8 cellular contexts compared by ENCODE assay signal in the genomic region with DNA sequence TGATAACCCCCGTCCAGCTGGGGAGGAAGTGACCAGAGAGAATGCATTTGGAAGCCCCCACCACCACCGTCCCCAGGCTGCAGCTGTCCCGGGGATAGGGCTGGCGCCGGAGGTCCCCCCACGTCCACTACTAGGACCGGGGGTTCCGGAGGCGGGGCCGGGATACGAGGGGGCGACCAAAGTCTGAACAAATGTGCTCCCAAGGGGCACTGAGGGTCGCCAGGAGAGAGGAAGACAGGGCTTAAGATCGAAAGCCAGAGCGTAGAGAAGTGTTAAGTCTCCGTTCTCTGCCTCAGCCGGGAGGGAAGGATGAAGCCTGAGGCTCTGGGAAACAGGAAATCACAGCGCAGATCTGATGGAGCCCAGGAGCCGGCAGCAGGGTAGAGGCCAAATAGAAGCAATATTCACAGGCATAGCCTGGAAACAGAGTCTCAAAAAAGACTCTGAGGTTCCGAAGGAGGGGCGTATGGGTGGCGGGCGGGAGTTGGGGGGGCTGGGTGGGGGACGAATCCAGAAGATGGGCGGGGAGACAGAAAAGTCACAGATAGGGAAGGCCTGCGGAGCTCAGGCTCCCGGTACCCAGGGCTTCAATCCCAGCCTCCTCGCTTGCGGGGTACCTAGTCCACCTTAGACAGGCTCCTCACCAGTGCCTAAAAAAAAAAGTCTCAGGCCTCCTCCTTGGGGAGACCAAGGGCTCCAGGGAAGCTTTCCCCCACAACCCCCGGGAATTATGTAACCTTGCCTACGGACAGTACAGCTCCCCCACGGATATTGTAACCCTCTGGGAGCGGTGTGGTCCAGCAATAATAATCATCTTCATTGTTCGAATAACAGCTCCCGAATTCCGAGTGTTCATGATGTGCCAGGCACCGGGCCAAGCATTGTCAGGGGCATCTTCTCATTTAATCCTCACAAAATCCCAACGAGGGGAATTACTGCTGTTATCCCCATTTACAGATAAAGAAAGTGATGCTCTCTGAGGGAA. TPM values are rescaled to one million over a fixed set of nuclear protein-coding genes. Genes with fewer than 3 reads are reported as not detected.
DNase-seq lines count a peak whose midpoint lies in the region; ATAC-seq and TF ChIP-seq lines count a peak whose summit lies in the region.

No MANE protein-coding gene starts in this region.

- no peaks in the 10 kb centered on the region for H3K9me3 Mint-ChIP-seq in IgD-negative memory B cell
- no peaks in the 10 kb centered on the region for H3K9me3 Mint-ChIP-seq in activated T-cell treated with anti-CD3 and anti-CD28 coated beads, Interleukin-2, amount 50 U/mL, for 72 hours
- H3K9me3 Mint-ChIP-seq in glutamatergic neuron (ENCODE audit: unreplicated experiment), result peaks cover 10% of the 10 kb centered on the region

- TF ChIP-seq CTCF in glutamatergic neuron (IDR thresholded peaks at IDR 0.05; ENCODE audit: partially characterized antibody, unreplicated experiment), result no peak

- H3K36me3 Mint-ChIP-seq in IgD-negative memory B cell, result no peaks in the 10 kb centered on the region
- peaks cover 2 to 3% of the 10 kb centered on the region in 2 donors for H3K36me3 Mint-ChIP-seq in activated T-cell treated with anti-CD3 and anti-CD28 coated beads, Interleukin-2, amount 50 U/mL, for 72 hours (ENCODE audit: insufficient read depth in 2 of 2)
- H3K36me3 Mint-ChIP-seq in glutamatergic neuron (ENCODE audit: unreplicated experiment), result no peaks in the 10 kb centered on the region

- H3K4me3 Mint-ChIP-seq in IgD-negative memory B cell (peak overlapping the region; percentile 74 to 92 (median 82)), glutamatergic neuron (ENCODE audit: unreplicated experiment) (peak overlapping the region; percentile 83)
- peak overlapping the region; percentile 79 to 82 for H3K4me3 Mint-ChIP-seq in activated T-cell treated with anti-CD3 and anti-CD28 coated beads, Interleukin-2, amount 50 U/mL, for 72 hours

- no peak for ATAC-seq in activated T-cell treated with anti-CD3 and anti-CD28 coated beads, Interleukin-2, amount 50 U/mL, for 72 hours (replicated peaks in 1 of 2)
- ATAC-seq in HG03039 (IDR thresholded peaks at IDR 0.05; ENCODE audit: unreplicated experiment), result no peak
- ATAC-seq in HG03354 (IDR thresholded peaks at IDR 0.05; ENCODE audit: poor library complexity, severe bottlenecking, unreplicated experiment), result no peak

- H3K4me1 Mint-ChIP-seq in IgD-negative memory B cell (peaks cover 10 to 18% (median 17%) of the 10 kb centered on the region in 3 donors), glutamatergic neuron (ENCODE audit: low read depth, unreplicated experiment) (peaks cover 16% of the 10 kb centered on the region)
- H3K4me1 Mint-ChIP-seq in activated T-cell treated with anti-CD3 and anti-CD28 coated beads, Interleukin-2, amount 50 U/mL, for 72 hours (ENCODE audit: low read depth), result peaks cover 32% of the 10 kb centered on the region

- H3K27me3 Mint-ChIP-seq in IgD-negative memory B cell, result peaks cover 10% of the 10 kb centered on the region
- peaks cover 7% of the 10 kb centered on the region for H3K27me3 Mint-ChIP-seq in activated T-cell treated with anti-CD3 and anti-CD28 coated beads, Interleukin-2, amount 50 U/mL, for 72 hours (ENCODE audit: low read depth)
- H3K27me3 Mint-ChIP-seq in glutamatergic neuron (ENCODE audit: unreplicated experiment), result peaks cover 9% of the 10 kb centered on the region

- peak overlapping the region in 1 of 3 donors; percentile 84 for H3K27ac Mint-ChIP-seq in IgD-negative memory B cell
- H3K27ac Mint-ChIP-seq in activated T-cell treated with anti-CD3 and anti-CD28 coated beads, Interleukin-2, amount 50 U/mL, for 72 hours, result no peak overlapping the region
- H3K27ac Mint-ChIP-seq in glutamatergic neuron (ENCODE audit: unreplicated experiment), result peak overlapping the region; percentile 89

- peak; percentile 27 for DNase-seq in COR-L47 (lab: John Stamatoyannopoulos, UW)
- DNase-seq in activated T-cell treated with anti-CD3 and anti-CD28 coated beads, Interleukin-2, amount 50 U/mL, for 72 hours, result no peak
- DNase-seq in glutamatergic neuron, result peak; percentile 44
- peak; percentile 67 for DNase-seq in occipital lobe (lab: John Stamatoyannopoulos, UW)
- no peak for DNase-seq in activated naive CD4-positive, alpha-beta T cell treated with anti-CD3 and anti-CD28 coated beads, Interleukin-2, amount 50 U/mL, for 16 hours

RNA-seq across cellular contexts. Expression of a gene that starts 1.1 kb away (rescaled TPM):
- 6.7 TPM for polyA plus RNA-seq in IgD-negative memory B cell
- total RNA-seq in activated T-cell treated with anti-CD3 and anti-CD28 coated beads, Interleukin-2, amount 50 U/mL, for 72 hours, result 10 to 100 TPM; 65.7 to 75.6 TPM
- total RNA-seq in glutamatergic neuron (ENCODE audit: unreplicated experiment) (28.0 TPM), occipital lobe (7.8 TPM)

RNA-seq across cellular contexts. Expression of a gene that starts 13.0 kb away (rescaled TPM):
- 4.5 TPM for polyA plus RNA-seq in IgD-negative memory B cell
- total RNA-seq in activated T-cell treated with anti-CD3 and anti-CD28 coated beads, Interleukin-2, amount 50 U/mL, for 72 hours, result 10 to 100 TPM; 90.1 to 95.0 TPM
- total RNA-seq in glutamatergic neuron (ENCODE audit: unreplicated experiment) (150 TPM), occipital lobe (19.5 TPM)

RNA-seq across cellular contexts. Expression of a gene that starts 13.7 kb away (rescaled TPM):
- polyA plus RNA-seq in IgD-negative memory B cell, result 24.5 TPM
- total RNA-seq in activated T-cell treated with anti-CD3 and anti-CD28 coated beads, Interleukin-2, amount 50 U/mL, for 72 hours, result 10 to 100 TPM; 39.6 to 43.2 TPM
- total RNA-seq in glutamatergic neuron (ENCODE audit: unreplicated experiment) (83.2 TPM), occipital lobe (19.7 TPM)

RNA-seq across cellular contexts. Expression of a gene that starts 35.9 kb away (rescaled TPM):
- 8.0 TPM for polyA plus RNA-seq in IgD-negative memory B cell
- 10 to 100 TPM; 11.4 to 11.9 TPM for total RNA-seq in activated T-cell treated with anti-CD3 and anti-CD28 coated beads, Interleukin-2, amount 50 U/mL, for 72 hours
- total RNA-seq in glutamatergic neuron (ENCODE audit: unreplicated experiment) (12.0 TPM), occipital lobe (6.4 TPM)

RNA-seq across cellular contexts. Expression of a gene that starts 38.6 kb away (rescaled TPM):
- polyA plus RNA-seq in IgD-negative memory B cell, result 159 TPM
- total RNA-seq in activated T-cell treated with anti-CD3 and anti-CD28 coated beads, Interleukin-2, amount 50 U/mL, for 72 hours, result 10 to 100 TPM; 28.8 to 31.6 TPM
- total RNA-seq in glutamatergic neuron (ENCODE audit: unreplicated experiment) (30.7 TPM), occipital lobe (20.4 TPM)

Comparison
In these comparisons a context has a peak if more than half of its experiments do, and no peak if none do; other contexts are left out.
1. DNase-seq: peak in COR-L47 (single experiment), glutamatergic neuron (single experiment) and occipital lobe (single experiment); none in activated T-cell treated with anti-CD3 and anti-CD28 coated beads, Interleukin-2, amount 50 U/mL, for 72 hours (0 of 2) and activated naive CD4-positive, alpha-beta T cell treated with anti-CD3 and anti-CD28 coated beads, Interleukin-2, amount 50 U/mL, for 16 hours (single experiment).
2. Peak in every context shown above with its lines, with median percentiles within 50 percentile points of each other: H3K4me3 Mint-ChIP-seq.